Comparison of ENCODE assay signal across 8 cellular contexts in genomic region chr1:221203224-221204054, GRCh38.
DNase-seq lines count a peak whose midpoint lies in the region; ATAC-seq and TF ChIP-seq lines count a peak whose summit lies in the region.

No MANE protein-coding gene starts in this region.

- TF ChIP-seq POLR2A in transverse colon (IDR thresholded peaks at IDR 0.05) = no peak

- peak; percentile 70 for ATAC-seq in GM19372 (IDR thresholded peaks at IDR 0.05; ENCODE audit: low read depth, unreplicated experiment)

- no peaks in the 10 kb centered on the region for H3K27me3 Mint-ChIP-seq in glutamatergic neuron (ENCODE audit: unreplicated experiment)

- no peaks in the 10 kb centered on the region for H3K9me3 ChIP-seq in parathyroid adenoma (ENCODE audit: control insufficient read depth, low read length)
- H3K9me3 ChIP-seq in transverse colon = no peaks in the 10 kb centered on the region

- peaks cover 6% of the 10 kb centered on the region for H3K36me3 Mint-ChIP-seq in glutamatergic neuron (ENCODE audit: unreplicated experiment)

- intact Hi-C loops in transverse colon (cut with DNase I; ENCODE audit: low total_unique reads) = loop anchor here (10.0 kb wide), 1 partner anchor 329 kb away; the partner anchor contains the start of gene HLX

- H3K4me1 ChIP-seq in parathyroid adenoma (no peaks in the 10 kb centered on the region), transverse colon (no peaks in the 10 kb centered on the region)

- DNase-seq in CD1c-positive myeloid dendritic cell (ENCODE audit: extremely low spot score) = peak; percentile 87
- peak in 63 of 76 experiments; percentile 1 to 70 (median 39) for DNase-seq in HUDEP-2 (lab: John Stamatoyannopoulos, UW; ENCODE audit: unreplicated experiment in 76 of 76)
- peak; percentile 50 for DNase-seq in RWPE1 (ENCODE audit: low spot score)
- peak; percentile 39 for DNase-seq in activated gamma-delta T cell treated with anti-CD3 and anti-CD28 coated beads, Interleukin-2, amount 50 U/mL, for 16 hours (ENCODE audit: low read depth)
- DNase-seq in glutamatergic neuron = peak; percentile 87
- peak; percentile 74 for DNase-seq in transverse colon

- no peaks in the 10 kb centered on the region for H3K4me1 Mint-ChIP-seq in glutamatergic neuron (ENCODE audit: low read depth, unreplicated experiment)

- no peak overlapping the region for H3K9ac ChIP-seq in parathyroid adenoma

- H3K4me3 Mint-ChIP-seq in glutamatergic neuron (ENCODE audit: unreplicated experiment) = no peak overlapping the region

- no peak overlapping the region for H2AFZ ChIP-seq in parathyroid adenoma

- H3K36me3 ChIP-seq in parathyroid adenoma (ENCODE audit: control insufficient read depth, insufficient read depth, low read length) (no peaks in the 10 kb centered on the region), transverse colon (no peaks in the 10 kb centered on the region)

- CTCF ChIA-PET in RWPE1 (lab: Yijun Ruan, JAX) = interaction anchor here (0.6 to 2.3 kb wide), 18 partner anchors 15 to 1886 kb away, joined by 3 to 11 read pairs (median 4); partner anchors contain the start of gene HLX

- no peak for TF ChIP-seq EP300 in transverse colon (IDR thresholded peaks at IDR 0.05; ENCODE audit: low read depth)

- 13 to 24% methylated on average over 3 of the region's 3 CpGs for WGBS in transverse colon (ENCODE audit: low coverage in 1 of 2), 2 donors

- TF ChIP-seq CTCF in RWPE1 (conservative IDR thresholded peaks at IDR 0.05; ENCODE audit: low read depth) = peak; percentile 70
- peak; percentile 93 for TF ChIP-seq CTCF in glutamatergic neuron (IDR thresholded peaks at IDR 0.05; ENCODE audit: partially characterized antibody, unreplicated experiment)
- peak; percentile 46 for TF ChIP-seq CTCF in parathyroid adenoma (IDR thresholded peaks at IDR 0.05)
- TF ChIP-seq CTCF in transverse colon (IDR thresholded peaks at IDR 0.05) = peak; percentile 67 to 91 (median 82)

- H3K9me3 Mint-ChIP-seq in glutamatergic neuron (ENCODE audit: unreplicated experiment) = peaks cover 5% of the 10 kb centered on the region

- POLR2A ChIA-PET in RWPE1 (lab: Yijun Ruan, JAX; ENCODE audit: low non-redundant PET) = no interaction called here

- H3K27me3 ChIP-seq in parathyroid adenoma (ENCODE audit: control insufficient read depth, insufficient read depth, low read length) = no peaks in the 10 kb centered on the region
- H3K27me3 ChIP-seq in transverse colon = no peaks in the 10 kb centered on the region

- H3K27ac ChIP-seq in RWPE1 (no peak overlapping the region), parathyroid adenoma (no peak overlapping the region), transverse colon (peak overlapping the region in 3 of 4 donors; percentile 35 to 42 (median 39))

- H3K27ac Mint-ChIP-seq in glutamatergic neuron (ENCODE audit: unreplicated experiment) = no peak overlapping the region

- H3K4me3 ChIP-seq in parathyroid adenoma (ENCODE audit: low read depth, low read length) (no peak overlapping the region), transverse colon (no peak overlapping the region)

- no peak overlapping the region for H3K4me2 ChIP-seq in parathyroid adenoma (ENCODE audit: low read length)

- in situ Hi-C loops in transverse colon (cut with MboI; ENCODE audit: low pct_ligation_motif_present in 1 of 4, low pct_unique_long_range_greater_than_20kb in 1 of 4, low sequenced_read_pairs in 3 of 4) = loop anchor here in 2 of 4 donors (10.0 to 25.0 kb wide), 2 partner anchors 291 to 329 kb away; partner anchors contain the start of gene HLX (in 1 of the 2)

- no peaks in the 10 kb centered on the region for H3K79me2 ChIP-seq in parathyroid adenoma

Comparison
In these comparisons a context has a peak if more than half of its experiments do, and no peak if none do; other contexts are left out.
1. H3K27ac ChIP-seq: peak in transverse colon (3 of 4); none in RWPE1 (single experiment) and parathyroid adenoma (single experiment).
2. Peak in every context shown above with its lines, with median percentiles within 50 percentile points of each other: DNase-seq and CTCF ChIP-seq.